ENCODE assay signal across 29 cellular contexts in the genomic region with DNA sequence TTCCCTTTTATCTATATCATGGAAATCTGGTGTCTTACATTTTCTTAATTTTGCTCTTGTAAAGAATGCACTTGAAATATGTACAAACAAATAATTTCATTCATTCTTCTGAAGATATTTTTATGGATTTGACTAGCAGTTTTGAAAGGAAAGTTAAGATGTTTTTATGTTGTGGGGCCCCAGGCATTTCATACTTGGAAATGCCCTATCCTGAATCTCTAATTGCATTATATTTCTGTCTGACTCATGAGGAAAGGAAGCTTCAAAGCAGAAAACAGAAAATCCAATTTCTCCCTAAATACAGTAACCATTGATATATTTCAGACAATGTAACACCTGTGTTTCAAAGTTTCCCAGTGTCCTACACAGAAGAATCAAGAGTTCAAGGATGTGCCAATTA.
"Had no signal": no experiment of that assay in that cellular context is flagged by ENCODE, and none has a peak within 500 bp of the region (broad histone marks: within the 10 kb centered on the region; RNA-seq: fewer than 3 reads in every experiment).

No MANE protein-coding gene starts in this region.

- H3K4me3 ChIP-seq: ascending aorta had no signal

- H3K27me3 ChIP-seq: ascending aorta had no signal

- FAIRE-seq: TTC549 had no signal

- DNase-seq: activated B cell treated with CpG ODN at 0.5 μM for 24 hours; activated CD4-positive, alpha-beta memory T cell treated with anti-CD3 and anti-CD28 coated beads for 36 hours; activated CD4-positive, alpha-beta T cell treated with anti-CD3 and anti-CD28 coated beads for 4 hours; activated CD4-positive, alpha-beta T cell treated with anti-CD3 and anti-CD28 coated beads, Interleukin-2, amount 10 ng/mL, durations not matched to agents 24 days and 14 days; activated CD4-positive, alpha-beta T cell treated with anti-CD3 and anti-CD28 coated beads, Interleukin-2, amount 50 U/mL, for 1 hour; activated CD4-positive, alpha-beta T cell treated with anti-CD3 and anti-CD28 coated beads, Interleukin-2, amount 50 U/mL, for 4 hours; activated CD4-positive, CD25-positive, alpha-beta regulatory T cell treated with anti-CD3 and anti-CD28 coated beads, Interleukin-2, amount 50 U/mL, for 72 hours; activated CD8-positive, alpha-beta memory T cell treated with anti-CD3 and anti-CD28 coated beads, Interleukin-2, amount 50 U/mL, for 4 hours; activated CD8-positive, alpha-beta T cell treated with anti-CD3 and anti-CD28 coated beads for 36 hours; activated effector memory CD4-positive, alpha-beta T cell treated with anti-CD3 and anti-CD28 coated beads, Interleukin-2, amount 50 U/mL, for 16 hours; activated gamma-delta T cell treated with Interleukin-2 at 50 U/mL for 16 hours; activated naive CD4-positive, alpha-beta T cell; activated naive CD4-positive, alpha-beta T cell treated with anti-CD3 and anti-CD28 coated beads for 36 hours; activated naive CD4-positive, alpha-beta T cell treated with anti-CD3 and anti-CD28 coated beads, Interleukin-2, amount 50 U/mL, for 16 hours; activated naive CD8-positive, alpha-beta T cell treated with anti-CD3 and anti-CD28 coated beads for 36 hours; activated T-cell treated with anti-CD3 and anti-CD28 coated beads for 4 hours; activated T-cell treated with anti-CD3 and anti-CD28 coated beads, Interleukin-2, amount 50 U/mL, for 1 hour; activated T-cell treated with anti-CD3 and anti-CD28 coated beads, Interleukin-2, amount 50 U/mL, for 4 hours; activated T-cell treated with anti-CD3 and anti-CD28 coated beads, Interleukin-2, amount 50 U/mL, for 72 hours; amygdala; anterior cingulate cortex; central memory CD4-positive, alpha-beta T cell; T-helper 1 cell; T-helper 2 cell; T-helper 9 cell had no signal

- H3K36me3 ChIP-seq: ascending aorta had no signal

- ATAC-seq: activated CD8-positive, alpha-beta T cell treated with anti-CD3 and anti-CD28 coated beads for 36 hours; activated naive CD4-positive, alpha-beta T cell treated with anti-CD3 and anti-CD28 coated beads, Interleukin-2, amount 50 U/mL, for 72 hours; activated T-cell treated with anti-CD3 and anti-CD28 coated beads, Interleukin-2, amount 50 U/mL, for 4 hours; activated T-cell treated with anti-CD3 and anti-CD28 coated beads, Interleukin-2, amount 50 U/mL, for 72 hours; activated T-helper 17 cell treated with anti-CD3 and anti-CD28 coated beads, Interleukin-2, amount 50 U/mL, for 72 hours had no signal
